27 cellular contexts compared by ENCODE assay signal in the genomic region with DNA sequence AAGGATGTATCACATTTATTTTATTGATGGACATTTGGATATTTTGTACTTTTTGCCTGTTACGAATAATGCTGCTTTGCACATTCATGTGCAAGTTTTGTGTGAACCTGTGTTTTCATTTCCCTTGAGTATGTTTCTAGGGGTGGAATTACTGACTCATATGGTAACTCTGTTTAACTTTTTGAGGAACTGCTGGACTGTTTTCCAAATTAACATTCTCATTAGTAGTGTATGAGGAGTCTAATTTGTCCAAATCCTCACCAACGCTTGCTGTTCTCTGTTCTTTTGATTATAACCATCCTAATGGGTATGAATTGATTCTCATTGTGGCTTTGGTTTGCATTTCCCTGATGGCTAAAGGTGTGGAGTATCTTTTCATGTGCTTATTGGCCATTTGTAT.
"Had no signal": no experiment of that assay in that cellular context is flagged by ENCODE, and none has a peak within 500 bp of the region (broad histone marks: within the 10 kb centered on the region; RNA-seq: fewer than 3 reads in every experiment).

No MANE protein-coding gene starts in this region.

- H3K27me3 Mint-ChIP-seq: activated CD4-positive, alpha-beta memory T cell treated with anti-CD3 and anti-CD28 coated beads, Interleukin-2, amount 10 ng/mL, durations not matched to agents 7 days and 5 days; activated CD4-positive, alpha-beta T cell treated with anti-CD3 and anti-CD28 coated beads, Interleukin-2, amount 10 ng/mL, durations not matched to agents 7 days and 5 days; activated T-cell treated with anti-CD3 and anti-CD28 coated beads, Interleukin-2, amount 50 U/mL, for 24 hours had no signal

- H3K27ac ChIP-seq: colonic mucosa, gastrocnemius medialis, left lung, lower lobe of right lung, pancreas, psoas muscle, sigmoid colon, suprapubic skin, tibial nerve had no signal

- H3K4me3 Mint-ChIP-seq: activated CD4-positive, alpha-beta memory T cell treated with anti-CD3 and anti-CD28 coated beads, Interleukin-2, amount 10 ng/mL, durations not matched to agents 7 days and 5 days; activated CD4-positive, alpha-beta T cell treated with anti-CD3 and anti-CD28 coated beads, Interleukin-2, amount 10 ng/mL, durations not matched to agents 7 days and 5 days; nephron progenitor cell; T-helper 1 cell treated with Interleukin-12 subunit alpha and Interleukin-12 subunit beta and Interleukin-4 antibody, amounts not matched to agents 30 μg/mL and 1 μg/mL, for 36 hours had no signal

- ATAC-seq: gastrocnemius medialis, left lung, lower lobe of right lung, pancreas, psoas muscle had no signal

- H3K4me1 ChIP-seq: colonic mucosa had no signal

- H3K4me3 ChIP-seq: colonic mucosa, gastrocnemius medialis, left lung, lower lobe of right lung, pancreas, psoas muscle, sigmoid colon, suprapubic skin, tibial nerve had no signal

- DNase-seq: activated CD4-positive, alpha-beta memory T cell treated with anti-CD3 and anti-CD28 coated beads, Interleukin-2, amount 10 ng/mL, durations not matched to agents 7 days and 5 days; activated CD4-positive, alpha-beta T cell treated with anti-CD3 and anti-CD28 coated beads, Interleukin-2, amount 10 ng/mL, durations not matched to agents 7 days and 5 days; activated CD4-positive, CD25-positive, alpha-beta regulatory T cell treated with anti-CD3 and anti-CD28 coated beads, Interleukin-2, amount 50 U/mL, for 72 hours; activated CD8-positive, alpha-beta memory T cell treated with anti-CD3 and anti-CD28 coated beads, Interleukin-2, amount 50 U/mL, for 48 hours; activated gamma-delta T cell treated with Interleukin-2 at 50 U/mL for 16 hours; activated naive CD4-positive, alpha-beta T cell treated with anti-CD3 and anti-CD28 coated beads, Interleukin-2, amount 50 U/mL, for 16 hours; activated T-cell treated with anti-CD3 and anti-CD28 coated beads, Interleukin-2, amount 50 U/mL, for 24 hours; cerebellar nuclear complex; colonic mucosa; effector CD8-positive, alpha-beta T cell; gastrocnemius medialis; glutamatergic neuron; left lung; lower lobe of right lung; mesendoderm; nephron progenitor cell; nucleus accumbens; pancreas; psoas muscle; sigmoid colon; small intestine; stimulated activated CD4-positive, alpha-beta T cell treated with anti-CD3 and anti-CD28 coated beads, Interleukin-1b, Interleukin-23, amount 100 ng/mL, for 48 hours; stimulated activated naive CD4-positive, alpha-beta T cell; T1000 had no signal

- H3K27ac Mint-ChIP-seq: activated CD4-positive, alpha-beta memory T cell treated with anti-CD3 and anti-CD28 coated beads, Interleukin-2, amount 10 ng/mL, durations not matched to agents 7 days and 5 days; activated CD4-positive, alpha-beta T cell treated with anti-CD3 and anti-CD28 coated beads, Interleukin-2, amount 10 ng/mL, durations not matched to agents 7 days and 5 days; activated T-cell treated with anti-CD3 and anti-CD28 coated beads, Interleukin-2, amount 50 U/mL, for 24 hours; nephron progenitor cell; T-helper 1 cell treated with Interleukin-12 subunit alpha and Interleukin-12 subunit beta and Interleukin-4 antibody, amounts not matched to agents 30 μg/mL and 1 μg/mL, for 36 hours had no signal

- H3K27me3 ChIP-seq: colonic mucosa, gastrocnemius medialis, left lung, pancreas, sigmoid colon, suprapubic skin, tibial nerve had no signal

- H3K9me3 ChIP-seq: colonic mucosa, gastrocnemius medialis, left lung, lower lobe of right lung, pancreas, sigmoid colon, suprapubic skin, tibial nerve had no signal

- H3K36me3 ChIP-seq: colonic mucosa had no signal

- H3K9me3 Mint-ChIP-seq: T-helper 1 cell treated with Interleukin-12 subunit alpha and Interleukin-12 subunit beta and Interleukin-4 antibody, amounts not matched to agents 30 μg/mL and 1 μg/mL, for 36 hours had no signal
